In genomic region chr3:184176377-184177330, GRCh38 we compare ENCODE assay signal across 1 cellular context.
TF ChIP-seq lines count a peak whose summit lies in the region.

No MANE protein-coding gene starts in this region.

TF ChIP-seq in GM12878, 131 proteins besides CTCF, POLR2A, EP300 and RAD21:
- TF ChIP-seq MTA2 (IDR thresholded peaks at IDR 0.05; ENCODE audit: low read depth) (no peak), STAT1 (conservative IDR thresholded peaks at IDR 0.05) (no peak), WRNIP1 (IDR thresholded peaks at IDR 0.05; ENCODE audit: borderline replicate concordance, low read depth, low read length) (no peak), RAD51 (IDR thresholded peaks at IDR 0.05) (no peak)
- TF ChIP-seq, protein P1, sequence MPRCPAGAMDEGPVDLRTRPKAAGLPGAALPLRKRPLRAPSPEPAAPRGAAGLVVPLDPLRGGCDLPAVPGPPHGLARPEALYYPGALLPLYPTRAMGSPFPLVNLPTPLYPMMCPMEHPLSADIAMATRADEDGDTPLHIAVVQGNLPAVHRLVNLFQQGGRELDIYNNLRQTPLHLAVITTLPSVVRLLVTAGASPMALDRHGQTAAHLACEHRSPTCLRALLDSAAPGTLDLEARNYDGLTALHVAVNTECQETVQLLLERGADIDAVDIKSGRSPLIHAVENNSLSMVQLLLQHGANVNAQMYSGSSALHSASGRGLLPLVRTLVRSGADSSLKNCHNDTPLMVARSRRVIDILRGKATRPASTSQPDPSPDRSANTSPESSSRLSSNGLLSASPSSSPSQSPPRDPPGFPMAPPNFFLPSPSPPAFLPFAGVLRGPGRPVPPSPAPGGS (IDR thresholded peaks at IDR 0.05; ENCODE audit: borderline replicate concordance, insufficient read depth, low read depth, low read length, poor library complexity, severe bottlenecking) = no peak
TF ChIP-seq in GM12878: peak in this region for 0.
